Comparison of ENCODE assay signal across 11 cellular contexts in the genomic region with DNA sequence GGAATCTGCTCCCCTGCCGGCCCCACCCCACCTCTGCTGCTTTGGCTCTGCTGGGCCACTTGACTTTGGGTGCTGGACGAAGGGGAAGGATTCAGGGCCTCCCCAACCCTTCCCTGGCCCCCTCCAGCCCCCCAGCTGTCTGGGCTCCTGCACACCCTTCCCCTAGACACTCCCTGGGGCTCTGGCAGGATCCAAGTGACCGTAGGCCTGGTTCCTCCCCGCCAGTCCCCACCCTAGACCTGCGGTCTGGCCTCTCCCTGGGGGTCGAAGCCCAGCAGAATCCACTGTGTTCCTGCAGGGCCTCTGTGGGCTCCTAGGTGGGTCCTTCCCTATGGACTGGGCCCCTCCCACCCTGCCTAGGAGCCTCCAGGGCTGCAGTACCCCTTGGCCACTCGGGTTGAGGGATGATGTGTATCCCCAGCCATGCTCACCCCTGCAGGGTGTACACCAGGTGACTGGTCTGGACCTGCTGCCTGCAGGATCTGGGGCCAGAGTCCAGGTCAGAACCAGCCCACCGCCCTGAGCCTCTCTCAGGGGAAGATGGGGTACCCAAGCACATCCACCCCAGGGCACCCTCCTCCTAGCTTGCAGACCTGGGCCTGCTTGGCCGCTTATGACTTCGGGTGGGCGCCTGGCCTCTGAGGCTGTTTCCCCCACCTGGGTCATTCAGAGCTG. TPM values are rescaled to one million over a fixed set of nuclear protein-coding genes. Genes with fewer than 3 reads are reported as not detected.
DNase-seq lines count a peak whose midpoint lies in the region; ATAC-seq and TF ChIP-seq lines count a peak whose summit lies in the region.
"Had no signal": no experiment of that assay in that cellular context is flagged by ENCODE, and none has a peak within 500 bp of the region (broad histone marks: within the 10 kb centered on the region; RNA-seq: fewer than 3 reads in every experiment).

No MANE protein-coding gene starts in this region.

- H2BK12ac ChIP-seq in H9 (ENCODE audit: insufficient read length, low read depth, low read length): no peak overlapping the region

- no peak overlapping the region for H3K18ac ChIP-seq in H9 (ENCODE audit: insufficient read length, low read depth, low read length)

- H2BK5ac ChIP-seq in H9 (ENCODE audit: insufficient read length, low read length): no peak overlapping the region

- H3K27me3 Mint-ChIP-seq in H9 (ENCODE audit: low read depth): peaks cover 15% of the 10 kb centered on the region
- H3K27me3 Mint-ChIP-seq in activated naive CD8-positive, alpha-beta T cell treated with anti-CD3 and anti-CD28 coated beads for 36 hours: no peaks in the 10 kb centered on the region
- no peaks in the 10 kb centered on the region for H3K27me3 Mint-ChIP-seq in stimulated activated naive B cell treated with anti-CD40 and anti-IgM and Interleukin-4, amounts not matched to agents 10 μg/mL and 1 μg/mL and 100 μg/mL, for 72 hours
- H3K27me3 Mint-ChIP-seq: activated naive CD8-positive, alpha-beta T cell had no signal

- no peak overlapping the region for H3K27ac Mint-ChIP-seq in H9
- peak overlapping the region; percentile 51 for H3K27ac Mint-ChIP-seq in activated naive CD8-positive, alpha-beta T cell treated with anti-CD3 and anti-CD28 coated beads for 36 hours
- H3K27ac Mint-ChIP-seq in stimulated activated naive B cell treated with anti-CD40 and anti-IgM and Interleukin-4, amounts not matched to agents 10 μg/mL and 1 μg/mL and 100 μg/mL, for 72 hours: peak overlapping the region; percentile 93
- H3K27ac Mint-ChIP-seq: activated naive CD8-positive, alpha-beta T cell had no signal

- H3K14ac ChIP-seq in H9 (ENCODE audit: insufficient read depth, low read length): no peak overlapping the region

- H2BK20ac ChIP-seq in H9 (ENCODE audit: low read depth, low read length, poor library complexity, severe bottlenecking): no peak overlapping the region

- H3K4me3 Mint-ChIP-seq in H9: no peak overlapping the region
- peak overlapping the region; percentile 32 for H3K4me3 Mint-ChIP-seq in activated naive CD8-positive, alpha-beta T cell treated with anti-CD3 and anti-CD28 coated beads for 36 hours
- H3K4me3 Mint-ChIP-seq in stimulated activated naive B cell treated with anti-CD40 and anti-IgM and Interleukin-4, amounts not matched to agents 10 μg/mL and 1 μg/mL and 100 μg/mL, for 72 hours: peak overlapping the region; percentile 66 to 69

- no peak overlapping the region for H2BK15ac ChIP-seq in H9 (ENCODE audit: low read depth, low read length)

- H3K9me3 ChIP-seq in H9 (ENCODE audit: control insufficient read depth, low read depth, low read length): no peaks in the 10 kb centered on the region

- no peak overlapping the region for H3K56ac ChIP-seq in H9 (ENCODE audit: insufficient read length, low read depth, low read length)

- no CpG with 5 or more reads among the region's 11 CpGs for WGBS in H9 (ENCODE audit: extremely low coverage, insufficient read length, low lambda C conversion rate)

- no peak overlapping the region for H4K91ac ChIP-seq in H9 (ENCODE audit: insufficient read length, low read depth, low read length)

- H3K23me2 ChIP-seq in H9 (ENCODE audit: insufficient read length, low read depth, low read length, poor library complexity, severe bottlenecking): no peaks in the 10 kb centered on the region

- H4K8ac ChIP-seq in H9 (replicated peaks; ENCODE audit: insufficient read length, low read depth, low read length): no peak overlapping the region

- H3K4ac ChIP-seq in H9 (ENCODE audit: low read depth, low read length): no peak overlapping the region

- H3K79me1 ChIP-seq in H9 (ENCODE audit: insufficient read depth, low read depth, low read length, poor library complexity, severe bottlenecking): peaks cover 6% of the 10 kb centered on the region

- H3K27me3 ChIP-seq in H9 (ENCODE audit: insufficient read depth, low read length): no peaks in the 10 kb centered on the region

- H3K36me3 Mint-ChIP-seq in H9 (ENCODE audit: insufficient read depth in 1 of 3, low read depth in 3 of 3): peaks cover 8 to 19% (median 14%) of the 10 kb centered on the region in 3 experiments; a peak in 5 of 7 replicates
- H3K36me3 Mint-ChIP-seq in activated naive CD8-positive, alpha-beta T cell treated with anti-CD3 and anti-CD28 coated beads for 36 hours: peaks cover 36% of the 10 kb centered on the region
- peaks cover 30 to 49% of the 10 kb centered on the region in 2 donors for H3K36me3 Mint-ChIP-seq in stimulated activated naive B cell treated with anti-CD40 and anti-IgM and Interleukin-4, amounts not matched to agents 10 μg/mL and 1 μg/mL and 100 μg/mL, for 72 hours

- H4K20me1 ChIP-seq in H9 (ENCODE audit: control insufficient read depth, insufficient read depth, insufficient read length): no peaks in the 10 kb centered on the region

- peaks cover 3% of the 10 kb centered on the region; the same call in 1 of the 2 replicates for H3K79me2 ChIP-seq in H9 (ENCODE audit: insufficient read depth, low read length)

- no peak overlapping the region for H2AK5ac ChIP-seq in H9 (ENCODE audit: insufficient read length, low read length)

- DNase-seq in H9 (peak; percentile 28), left lobe of liver (ENCODE audit: low spot score) (peak; percentile 68), SK-N-DZ (ENCODE audit: low spot score) (no peak), GM03348 (ENCODE audit: low spot score) (no peak)
- DNase-seq in activated naive CD8-positive, alpha-beta T cell treated with anti-CD3 and anti-CD28 coated beads for 36 hours: no peak
- no peak for DNase-seq in stimulated activated naive B cell treated with anti-CD40 and anti-IgM and Interleukin-4, amounts not matched to agents 10 μg/mL and 1 μg/mL and 100 μg/mL, for 72 hours
- DNase-seq: HCEC 1CT had no signal

- no peak overlapping the region for H4K5ac ChIP-seq in H9 (ENCODE audit: insufficient read length, low read depth, low read length)

- no peak overlapping the region for H3K23ac ChIP-seq in H9 (ENCODE audit: insufficient read length, low read depth, low read length)

- peak; percentile 1 for ATAC-seq in left lobe of liver
- ATAC-seq in stimulated activated naive B cell treated with anti-CD40 and anti-IgM and Interleukin-4, amounts not matched to agents 10 μg/mL and 1 μg/mL and 100 μg/mL, for 72 hours (replicated peaks): no peak
- ATAC-seq in HG03378 (IDR thresholded peaks at IDR 0.05; ENCODE audit: unreplicated experiment): no peak

- no peaks in the 10 kb centered on the region for H3K9me3 Mint-ChIP-seq in H9
- H3K9me3 Mint-ChIP-seq in activated naive CD8-positive, alpha-beta T cell treated with anti-CD3 and anti-CD28 coated beads for 36 hours: no peaks in the 10 kb centered on the region
- no peaks in the 10 kb centered on the region for H3K9me3 Mint-ChIP-seq in stimulated activated naive B cell treated with anti-CD40 and anti-IgM and Interleukin-4, amounts not matched to agents 10 μg/mL and 1 μg/mL and 100 μg/mL, for 72 hours

- no peak overlapping the region for H3K27ac ChIP-seq in H9 (ENCODE audit: insufficient read length, low read depth, low read length)

- H3K4me1 ChIP-seq in H9 (ENCODE audit: insufficient read depth, low read length): no peaks in the 10 kb centered on the region; the same call in 1 of the 2 replicates

- no peak overlapping the region for H3K4me2 ChIP-seq in H9 (ENCODE audit: insufficient read depth, insufficient read length, low read length)

- H3T11ph ChIP-seq in H9 (ENCODE audit: low read length): no peak overlapping the region

- no peak for TF ChIP-seq CTCF in H9 (conservative IDR thresholded peaks at IDR 0.05)

- H2BK120ac ChIP-seq in H9 (ENCODE audit: low read depth, low read length, poor library complexity, severe bottlenecking): no peak overlapping the region

- H2AFZ ChIP-seq in H9 (ENCODE audit: low read length): no peak overlapping the region

- H3K4me1 Mint-ChIP-seq in H9: peaks cover 7 to 9% of the 10 kb centered on the region in 2 experiments; a peak in 3 of 4 replicates
- peaks cover 42% of the 10 kb centered on the region for H3K4me1 Mint-ChIP-seq in activated naive CD8-positive, alpha-beta T cell treated with anti-CD3 and anti-CD28 coated beads for 36 hours
- peaks cover 45 to 86% of the 10 kb centered on the region in 2 donors for H3K4me1 Mint-ChIP-seq in stimulated activated naive B cell treated with anti-CD40 and anti-IgM and Interleukin-4, amounts not matched to agents 10 μg/mL and 1 μg/mL and 100 μg/mL, for 72 hours

- no peak overlapping the region for H3K9ac ChIP-seq in H9 (ENCODE audit: extremely low read depth, insufficient read length, low read length)

RNA-seq across cellular contexts. Expression of a gene that starts 5.6 kb away (rescaled TPM):
- total RNA-seq in H9 (2021) (43.4 and 45.1 TPM in 2 replicates), left lobe of liver (36.8 TPM)
- total RNA-seq in activated naive CD8-positive, alpha-beta T cell treated with anti-CD3 and anti-CD28 coated beads for 36 hours: 100 to 1,000 TPM; 134 to 137 TPM
- 74.5 and 74.6 TPM in 2 replicates for polyA plus RNA-seq in SK-N-DZ (2014; cell fraction: cytosol; rRNA removed)
- 113 and 127 TPM in 2 replicates for polyA plus RNA-seq in SK-N-DZ (2014; cell fraction: nucleus; rRNA removed)

RNA-seq across cellular contexts. Expression of a gene that starts 46.4 kb away (rescaled TPM):
- 0.11 and 0.20 TPM in 2 replicates for total RNA-seq in H9 (2021)
- not detected for total RNA-seq in activated naive CD8-positive, alpha-beta T cell treated with anti-CD3 and anti-CD28 coated beads for 36 hours
- total RNA-seq in left lobe of liver: not detected
- polyA plus RNA-seq in SK-N-DZ (2014; cell fraction: cytosol; rRNA removed): not detected in 2 replicates
- not detected in 2 replicates for polyA plus RNA-seq in SK-N-DZ (2014; cell fraction: nucleus; rRNA removed)
- total RNA-seq: glomerular endothelial cell, renal cortical epithelial cell had no signal

RNA-seq across cellular contexts. Expression of a gene that starts 47.7 kb away (rescaled TPM):
- total RNA-seq in H9 (2021) (34.7 and 37.9 TPM in 2 replicates), left lobe of liver (65.1 TPM)
- 10 to 100 TPM; 32.6 to 34.8 TPM for total RNA-seq in activated naive CD8-positive, alpha-beta T cell treated with anti-CD3 and anti-CD28 coated beads for 36 hours
- 31.3 and 34.1 TPM in 2 replicates for polyA plus RNA-seq in SK-N-DZ (2014; cell fraction: cytosol; rRNA removed)
- 58.9 and 62.2 TPM in 2 replicates for polyA plus RNA-seq in SK-N-DZ (2014; cell fraction: nucleus; rRNA removed)

RNA-seq across cellular contexts. Expression of a gene that starts 47.9 kb away (rescaled TPM):
- total RNA-seq in H9 (2021) (19.2 and 20.6 TPM in 2 replicates), left lobe of liver (19.1 TPM)
- 10 to 100 TPM; 14.5 to 15.2 TPM for total RNA-seq in activated naive CD8-positive, alpha-beta T cell treated with anti-CD3 and anti-CD28 coated beads for 36 hours
- 22.9 and 24.2 TPM in 2 replicates for polyA plus RNA-seq in SK-N-DZ (2014; cell fraction: cytosol; rRNA removed)
- 33.4 and 35.5 TPM in 2 replicates for polyA plus RNA-seq in SK-N-DZ (2014; cell fraction: nucleus; rRNA removed)

Comparison
In these comparisons a context has a peak if more than half of its experiments do, and no peak if none do; other contexts are left out.
1. DNase-seq: peak in H9 (single experiment) and left lobe of liver (single experiment); none in activated naive CD8-positive, alpha-beta T cell treated with anti-CD3 and anti-CD28 coated beads for 36 hours (single experiment), stimulated activated naive B cell treated with anti-CD40 and anti-IgM and Interleukin-4, amounts not matched to agents 10 μg/mL and 1 μg/mL and 100 μg/mL, for 72 hours (single experiment), SK-N-DZ (single experiment) and GM03348 (single experiment).
2. H3K27ac Mint-ChIP-seq: peak in activated naive CD8-positive, alpha-beta T cell treated with anti-CD3 and anti-CD28 coated beads for 36 hours (single experiment) and stimulated activated naive B cell treated with anti-CD40 and anti-IgM and Interleukin-4, amounts not matched to agents 10 μg/mL and 1 μg/mL and 100 μg/mL, for 72 hours (single experiment); none in H9 (0 of 3).
3. H3K4me3 Mint-ChIP-seq: peak in activated naive CD8-positive, alpha-beta T cell treated with anti-CD3 and anti-CD28 coated beads for 36 hours (single experiment) and stimulated activated naive B cell treated with anti-CD40 and anti-IgM and Interleukin-4, amounts not matched to agents 10 μg/mL and 1 μg/mL and 100 μg/mL, for 72 hours (2 of 2); none in H9 (0 of 2).